In genomic region chr13:33193428-33193974, GRCh38 we compare ENCODE assay signal across 15 cellular contexts.
A peak's percentile ranks its signal among the peaks of the same experiment; 100 is the strongest.
DNase-seq lines count a peak whose midpoint lies in the region; ATAC-seq and TF ChIP-seq lines count a peak whose summit lies in the region.
"Had no signal": no experiment of that assay in that cellular context is flagged by ENCODE, and none has a peak within 500 bp of the region (broad histone marks: within the 10 kb centered on the region; RNA-seq: fewer than 3 reads in every experiment).

No MANE protein-coding gene starts in this region.

- no peak overlapping the region for H3K4me2 ChIP-seq in mammary epithelial cell (ENCODE audit: insufficient read depth, low read depth, low read length)
- H3K4me2 ChIP-seq in Karpas-422 (ENCODE audit: low read depth, low read length, poor library complexity, severe bottlenecking): no peak overlapping the region

- no peak overlapping the region for H3K4me3 ChIP-seq in mammary epithelial cell (replicated peaks in 1 of 3; ENCODE audit: insufficient read depth in 1 of 3, low read depth in 2 of 3, low read length in 3 of 3)
- no peak overlapping the region for H3K4me3 ChIP-seq in choroid plexus epithelial cell (ENCODE audit: low read depth, low read length)
- H3K4me3 ChIP-seq in aorta (ENCODE audit: low read length in 2 of 2): no peak overlapping the region
- H3K4me3 ChIP-seq in Karpas-422 (ENCODE audit: low read length): no peak overlapping the region
- H3K4me3 ChIP-seq: coronary artery had no signal

- no peaks in the 10 kb centered on the region for H3K27me3 Mint-ChIP-seq in MCF 10A (ENCODE audit: insufficient read depth, unreplicated experiment)
- H3K27me3 Mint-ChIP-seq in mesothelial cell of epicardium (ENCODE audit: low read depth): no peaks in the 10 kb centered on the region

- peaks cover 33% of the 10 kb centered on the region for H3K79me2 ChIP-seq in mammary epithelial cell (ENCODE audit: insufficient read depth, low read length)
- no peaks in the 10 kb centered on the region for H3K79me2 ChIP-seq in Karpas-422 (ENCODE audit: low read length)

- intact Hi-C loops in MCF 10A (cut with micrococcal nuclease): no loop called here
- intact Hi-C loops in mammary epithelial cell (cut with micrococcal nuclease): no loop called here
- intact Hi-C loops in aorta (cut with DNase I): no loop called here

- WGBS in mammary epithelial cell (ENCODE audit: low coverage, missing lambda C conversion rate): 99% methylated on average over 7 of the region's 7 CpGs
- WGBS in aorta, 2 donors: 57 to 59% methylated on average over 7 of the region's 7 CpGs

- H3K36me3 ChIP-seq in mammary epithelial cell (ENCODE audit: insufficient read depth, low read length): no peaks in the 10 kb centered on the region
- no peaks in the 10 kb centered on the region for H3K36me3 ChIP-seq in aorta (ENCODE audit: control insufficient read depth in 1 of 2, insufficient read depth in 2 of 2, low read length in 1 of 2)
- no peaks in the 10 kb centered on the region for H3K36me3 ChIP-seq in Karpas-422 (ENCODE audit: insufficient read depth, low read length)

- POLR2A ChIA-PET in MCF 10A (lab: Yijun Ruan, JAX): interaction anchor here (0.6 to 2.3 kb wide), 7 partner anchors 11 to 593 kb away, joined by 3 to 9 read pairs (median 3); no protein-coding TSS in a partner anchor

- CTCF ChIA-PET in MCF 10A (lab: Yijun Ruan, JAX): interaction anchor here (0.6 to 1.7 kb wide), 4 partner anchors 14 to 83 kb away, joined by 3 to 6 read pairs (median 4); no protein-coding TSS in a partner anchor
- CTCF ChIA-PET in mammary epithelial cell (lab: Charles Lee; ENCODE audit: low non-redundant PET): no interaction called here

- BruUV-seq in MCF 10A (replicated peaks; lab: Mats Ljungman, UMichigan) (no TSS peak), mammary epithelial cell (replicated peaks; lab: Mats Ljungman, UMichigan) (no TSS peak)

- H3K9me2 ChIP-seq in Karpas-422 (replicated peaks; ENCODE audit: insufficient read depth, low read length): no peaks in the 10 kb centered on the region

- H3K4me1 Mint-ChIP-seq in MCF 10A (ENCODE audit: insufficient read depth, unreplicated experiment): peaks cover 27% of the 10 kb centered on the region
- peaks cover 47% of the 10 kb centered on the region for H3K4me1 Mint-ChIP-seq in mesothelial cell of epicardium

- dilution Hi-C loops in mammary epithelial cell (cut with HindIII; ENCODE audit: low sequenced_read_pairs): no loop called here

- H3K4me3 Mint-ChIP-seq in MCF 10A (ENCODE audit: unreplicated experiment) (no peak overlapping the region), mesothelial cell of epicardium (no peak overlapping the region)

- H3K27ac ChIP-seq in mammary epithelial cell (ENCODE audit: insufficient read depth, low read depth, low read length) (no peak overlapping the region), aorta (ENCODE audit: low read depth in 1 of 2, low read length in 2 of 2) (peak overlapping the region; percentile 14 to 44), Karpas-422 (ENCODE audit: low read length) (no peak overlapping the region)

- H3K27ac Mint-ChIP-seq in MCF 10A (ENCODE audit: low read depth, unreplicated experiment) (peak overlapping the region; percentile 90), mesothelial cell of epicardium (peak overlapping the region; percentile 48)

- H3K36me3 Mint-ChIP-seq in MCF 10A (ENCODE audit: insufficient read depth, unreplicated experiment): peaks cover 28% of the 10 kb centered on the region
- H3K36me3 Mint-ChIP-seq in mesothelial cell of epicardium: no peaks in the 10 kb centered on the region

- DNase-seq in MCF 10A (ENCODE audit: unreplicated experiment) (peak; percentile 31), mammary epithelial cell (no peak), choroid plexus epithelial cell (ENCODE audit: low read depth) (peak; percentile 76), mesothelial cell of epicardium (ENCODE audit: low spot score in 2 of 2, unreplicated experiment in 2 of 2) (no peak), aorta (no peak), Karpas-422 (no peak), mucosa of gallbladder (ENCODE audit: low spot score) (no peak)
- DNase-seq: ACHN; activated CD4-positive, alpha-beta T cell treated with anti-CD3 and anti-CD28 coated beads, Interleukin-2, amount 50 U/mL, for 1 hour; activated naive CD4-positive, alpha-beta T cell treated with Interleukin-2 at 50 U/mL for 16 hours; NCI-H2029; retina had no signal

- H3K9me3 ChIP-seq in mammary epithelial cell (replicated peaks; ENCODE audit: insufficient read depth, low read length): no peaks in the 10 kb centered on the region
- H3K9me3 ChIP-seq in aorta (ENCODE audit: control insufficient read depth, low read length): no peaks in the 10 kb centered on the region
- H3K9me3 ChIP-seq in Karpas-422 (ENCODE audit: low read length): no peaks in the 10 kb centered on the region

- ATAC-seq in aorta (ENCODE audit: low FRiP score): no peak
- ATAC-seq in HG02623 (IDR thresholded peaks at IDR 0.05; ENCODE audit: unreplicated experiment): no peak
- ATAC-seq: HCT116 had no signal

- TF ChIP-seq CTCF in MCF 10A (IDR thresholded peaks at IDR 0.05; ENCODE audit: unreplicated experiment): no peak
- no peak for TF ChIP-seq CTCF in mammary epithelial cell (conservative IDR thresholded peaks at IDR 0.05 in 1 of 2, IDR thresholded peaks at IDR 0.05 in 1 of 2; ENCODE audit: extremely low read depth in 1 of 2, insufficient read depth in 1 of 2, low read depth in 1 of 2, low read length in 2 of 2)
- no peak for TF ChIP-seq CTCF in choroid plexus epithelial cell (conservative IDR thresholded peaks at IDR 0.05; ENCODE audit: low read depth, low read length)
- no peak for TF ChIP-seq CTCF in mesothelial cell of epicardium (IDR thresholded peaks at IDR 0.05; ENCODE audit: unreplicated experiment)

- H2AFZ ChIP-seq in mammary epithelial cell (ENCODE audit: low read depth, low read length): no peak overlapping the region
- no peak overlapping the region for H2AFZ ChIP-seq in Karpas-422 (ENCODE audit: low read length)

- H3K27me3 ChIP-seq in mammary epithelial cell (ENCODE audit: insufficient read depth, low read length): no peaks in the 10 kb centered on the region
- no peaks in the 10 kb centered on the region for H3K27me3 ChIP-seq in aorta (ENCODE audit: control insufficient read depth in 1 of 2, insufficient read depth in 2 of 2, low read length in 1 of 2)
- no peaks in the 10 kb centered on the region for H3K27me3 ChIP-seq in Karpas-422 (ENCODE audit: low read length)

- no peaks in the 10 kb centered on the region for H3K4me1 ChIP-seq in mammary epithelial cell (ENCODE audit: insufficient read depth, low read length)
- H3K4me1 ChIP-seq in aorta (ENCODE audit: control insufficient read depth in 1 of 2, insufficient read depth in 2 of 2, low read length in 2 of 2): peaks cover 10 to 19% of the 10 kb centered on the region in 2 donors
- no peaks in the 10 kb centered on the region for H3K4me1 ChIP-seq in Karpas-422 (ENCODE audit: low read length)

- H3K9me3 Mint-ChIP-seq in MCF 10A (ENCODE audit: unreplicated experiment): no peaks in the 10 kb centered on the region
- H3K9me3 Mint-ChIP-seq in mesothelial cell of epicardium: no peaks in the 10 kb centered on the region

- in situ Hi-C loops in mammary epithelial cell (cut with MboI; ENCODE audit: low sequenced_read_pairs in 2 of 2): no loop called here

- H4K20me1 ChIP-seq in mammary epithelial cell (ENCODE audit: insufficient read depth, low read length): no peaks in the 10 kb centered on the region
- no peaks in the 10 kb centered on the region for H4K20me1 ChIP-seq in Karpas-422 (ENCODE audit: insufficient read depth, low read depth, low read length)

- H3K9ac ChIP-seq in mammary epithelial cell (ENCODE audit: insufficient read depth, low read length) (no peak overlapping the region), Karpas-422 (ENCODE audit: low read length) (no peak overlapping the region)

Comparison
In these comparisons a context has a peak if more than half of its experiments do, and no peak if none do; other contexts are left out.
1. DNase-seq: peak in MCF 10A (single experiment) and choroid plexus epithelial cell (single experiment); none in mammary epithelial cell (single experiment), mesothelial cell of epicardium (0 of 2), aorta (0 of 2), Karpas-422 (single experiment) and mucosa of gallbladder (single experiment).
2. H3K27ac ChIP-seq: peak in aorta (2 of 2); none in mammary epithelial cell (single experiment) and Karpas-422 (single experiment).